ENCODE assay signal across 34 cellular contexts in the genomic region with DNA sequence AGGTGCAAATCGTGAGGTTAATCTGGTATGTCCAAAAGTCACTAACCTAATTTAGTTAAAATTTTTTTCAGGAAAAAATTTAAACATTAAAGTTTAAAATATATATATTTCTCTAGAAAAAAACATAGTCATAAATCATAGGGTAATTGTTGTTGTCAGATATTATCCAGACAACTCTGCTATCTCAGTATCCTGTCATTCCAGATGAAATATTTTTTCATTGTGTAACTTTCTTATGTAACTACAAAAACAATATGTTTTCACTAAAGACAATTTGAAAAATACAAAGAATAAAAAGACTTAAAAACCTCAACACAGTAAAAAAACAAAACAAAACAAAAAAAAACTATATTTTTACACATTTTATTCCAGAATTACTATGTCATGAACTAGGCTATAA.
"Had no signal": no experiment of that assay in that cellular context is flagged by ENCODE, and none has a peak within 500 bp of the region (broad histone marks: within the 10 kb centered on the region; RNA-seq: fewer than 3 reads in every experiment).

No MANE protein-coding gene starts in this region.

- H3K27me3 ChIP-seq: brain microvascular endothelial cell, esophagus muscularis mucosa, foreskin keratinocyte, gastrocnemius medialis, heart left ventricle had no signal

- H3K36me3 ChIP-seq: brain microvascular endothelial cell, esophagus muscularis mucosa, gastrocnemius medialis, heart left ventricle, WERI-Rb-1 had no signal

- H3K27me3 Mint-ChIP-seq: activated B cell treated with CpG ODN at 0.5 μM for 24 hours; activated CD8-positive, alpha-beta T cell treated with anti-CD3 and anti-CD28 coated beads for 36 hours; activated naive CD8-positive, alpha-beta T cell; activated naive CD8-positive, alpha-beta T cell treated with anti-CD3 and anti-CD28 coated beads, Interleukin-2, amount 50 U/mL, for 24 hours; activated T-helper 17 cell treated with anti-CD3 and anti-CD28 coated beads, Interleukin-2, amount 50 U/mL, for 72 hours; central memory CD8-positive, alpha-beta T cell; effector memory CD8-positive, alpha-beta T cell; T-helper 17 cell had no signal

- ATAC-seq: activated CD4-positive, CD25-positive, alpha-beta regulatory T cell treated with anti-CD3 and anti-CD28 coated beads, Interleukin-2, amount 50 U/mL, for 24 hours; activated CD8-positive, alpha-beta T cell treated with anti-CD3 and anti-CD28 coated beads for 36 hours; activated naive CD8-positive, alpha-beta T cell treated with anti-CD3 and anti-CD28 coated beads, Interleukin-2, amount 50 U/mL, for 24 hours; activated T-cell treated with anti-CD3 and anti-CD28 coated beads, Interleukin-2, amount 50 U/mL, for 4 hours; activated T-helper 17 cell treated with anti-CD3 and anti-CD28 coated beads, Interleukin-2, amount 50 U/mL, for 72 hours; effector memory CD8-positive, alpha-beta T cell; foreskin keratinocyte; gastrocnemius medialis; heart left ventricle; T-helper 17 cell had no signal

- H3K4me1 Mint-ChIP-seq: activated naive CD8-positive, alpha-beta T cell treated with anti-CD3 and anti-CD28 coated beads, Interleukin-2, amount 50 U/mL, for 24 hours; activated T-helper 17 cell treated with anti-CD3 and anti-CD28 coated beads, Interleukin-2, amount 50 U/mL, for 72 hours; central memory CD8-positive, alpha-beta T cell; T-helper 17 cell had no signal

- H3K4me3 Mint-ChIP-seq: activated B cell treated with CpG ODN at 0.5 μM for 24 hours; activated CD8-positive, alpha-beta T cell treated with anti-CD3 and anti-CD28 coated beads for 36 hours; activated naive CD8-positive, alpha-beta T cell; activated naive CD8-positive, alpha-beta T cell treated with anti-CD3 and anti-CD28 coated beads, Interleukin-2, amount 50 U/mL, for 24 hours; activated T-cell treated with anti-CD3 and anti-CD28 coated beads, Interleukin-2, amount 50 U/mL, for 4 hours; activated T-helper 17 cell treated with anti-CD3 and anti-CD28 coated beads, Interleukin-2, amount 50 U/mL, for 72 hours; central memory CD8-positive, alpha-beta T cell; effector memory CD8-positive, alpha-beta T cell; T-helper 17 cell; T-helper 2 cell treated with Interferon-gamma antibody and Interleukin-4, amounts not matched to agents 5 μg/mL and 100 μg/mL, for 36 hours had no signal

- H3K27ac Mint-ChIP-seq: activated B cell treated with CpG ODN at 0.5 μM for 24 hours; activated CD8-positive, alpha-beta T cell treated with anti-CD3 and anti-CD28 coated beads for 36 hours; activated naive CD8-positive, alpha-beta T cell; activated naive CD8-positive, alpha-beta T cell treated with anti-CD3 and anti-CD28 coated beads, Interleukin-2, amount 50 U/mL, for 24 hours; activated T-helper 17 cell treated with anti-CD3 and anti-CD28 coated beads, Interleukin-2, amount 50 U/mL, for 72 hours; effector memory CD8-positive, alpha-beta T cell; T-helper 17 cell; T-helper 2 cell treated with Interferon-gamma antibody and Interleukin-4, amounts not matched to agents 5 μg/mL and 100 μg/mL, for 36 hours had no signal

- H3K4me3 ChIP-seq: esophagus muscularis mucosa, gastrocnemius medialis, heart left ventricle had no signal

- H3K9me3 ChIP-seq: esophagus muscularis mucosa, gastrocnemius medialis, heart left ventricle had no signal

- H3K4me1 ChIP-seq: foreskin keratinocyte had no signal

- DNase-seq: activated B cell treated with CpG ODN at 0.5 μM for 24 hours; activated CD4-positive, alpha-beta T cell treated with anti-CD3 and anti-CD28 coated beads for 48 hours; activated CD4-positive, alpha-beta T cell treated with anti-CD3 and anti-CD28 coated beads, Interleukin-2, amount 50 U/mL, for 1 hour; activated CD4-positive, alpha-beta T cell treated with anti-CD3 and anti-CD28 coated beads, Interleukin-2, amount 50 U/mL, for 48 hours; activated CD8-positive, alpha-beta memory T cell treated with anti-CD3 and anti-CD28 coated beads for 24 hours; activated CD8-positive, alpha-beta T cell treated with anti-CD3 and anti-CD28 coated beads for 36 hours; activated effector memory CD4-positive, alpha-beta T cell treated with Interleukin-2 at 50 U/mL for 16 hours; activated gamma-delta T cell treated with Interleukin-2 at 50 U/mL for 16 hours; activated naive CD4-positive, alpha-beta T cell treated with anti-CD3 and anti-CD28 coated beads, Interleukin-2, amount 50 U/mL, for 16 hours; activated naive CD4-positive, alpha-beta T cell treated with Interleukin-2 at 50 U/mL for 16 hours; activated naive CD8-positive, alpha-beta T cell treated with anti-CD3 and anti-CD28 coated beads, Interleukin-2, amount 50 U/mL, for 24 hours; activated T-cell treated with anti-CD3 and anti-CD28 coated beads, Interleukin-2, amount 50 U/mL, for 4 hours; amniotic stem cell; anterior cingulate cortex; brain microvascular endothelial cell; cortex of kidney; dermis blood vessel endothelial cell; effector CD4-positive, alpha-beta T cell; effector memory CD8-positive, alpha-beta T cell; erythroblast; foreskin keratinocyte; gastrocnemius medialis; glutamatergic neuron; heart left ventricle; T-helper 1 cell; T-helper 17 cell; T1000; WERI-Rb-1 had no signal

- H3K9me3 Mint-ChIP-seq: activated B cell treated with CpG ODN at 0.5 μM for 24 hours; activated CD8-positive, alpha-beta T cell treated with anti-CD3 and anti-CD28 coated beads for 36 hours; activated naive CD8-positive, alpha-beta T cell treated with anti-CD3 and anti-CD28 coated beads, Interleukin-2, amount 50 U/mL, for 24 hours; activated T-cell treated with anti-CD3 and anti-CD28 coated beads, Interleukin-2, amount 50 U/mL, for 4 hours; activated T-helper 17 cell treated with anti-CD3 and anti-CD28 coated beads, Interleukin-2, amount 50 U/mL, for 72 hours; central memory CD8-positive, alpha-beta T cell; effector memory CD8-positive, alpha-beta T cell; T-helper 2 cell treated with Interferon-gamma antibody and Interleukin-4, amounts not matched to agents 5 μg/mL and 100 μg/mL, for 36 hours had no signal

- H3K27ac ChIP-seq: brain microvascular endothelial cell, esophagus muscularis mucosa, foreskin keratinocyte, gastrocnemius medialis, WERI-Rb-1 had no signal
